ENCODE assay signal across 18 cellular contexts in the genomic region with DNA sequence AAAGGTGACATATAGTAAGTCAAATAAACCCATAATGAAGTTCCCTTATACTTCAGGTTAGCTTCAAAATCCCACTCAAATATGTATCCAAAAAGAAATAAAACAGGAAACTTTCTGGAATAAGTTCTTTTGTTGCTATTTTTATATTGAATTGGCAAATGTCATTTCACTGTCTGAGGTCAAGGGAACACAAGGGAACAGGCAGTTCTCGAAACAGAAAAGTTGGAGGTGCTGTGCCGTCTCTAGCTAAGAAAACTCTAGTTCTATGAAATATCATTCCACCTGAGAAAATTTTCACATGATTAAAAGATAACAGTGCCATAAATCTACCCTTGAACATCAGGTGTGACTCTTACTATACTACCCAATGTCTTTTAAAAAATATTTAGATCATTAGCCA.
DNase-seq lines count a peak whose midpoint lies in the region; ATAC-seq and TF ChIP-seq lines count a peak whose summit lies in the region.
"Had no signal": no experiment of that assay in that cellular context is flagged by ENCODE, and none has a peak within 500 bp of the region (broad histone marks: within the 10 kb centered on the region; RNA-seq: fewer than 3 reads in every experiment).

No MANE protein-coding gene starts in this region.

- H3K4me3 ChIP-seq in left ventricle myocardium inferior (no peak overlapping the region), testis (no peak overlapping the region), thoracic aorta (no peak overlapping the region)
- H3K4me3 ChIP-seq: BLaER1 had no signal

- peak; percentile 30 for ATAC-seq in thoracic aorta (ENCODE audit: insufficient number of reproducible peaks, low FRiP score, low read depth)

- intact Hi-C loops in left ventricle myocardium inferior (cut with micrococcal nuclease), result no loop called here
- intact Hi-C loops in cardiac septum (cut with DNase I), result no loop called here
- intact Hi-C loops in testis (cut with DNase I; ENCODE audit: low total_unique reads), result no loop called here

- H3K36me3 ChIP-seq in left ventricle myocardium inferior, result no peaks in the 10 kb centered on the region
- H3K36me3 ChIP-seq in testis (ENCODE audit: low read depth, missing control alignments), result no peaks in the 10 kb centered on the region
- H3K36me3 ChIP-seq in thoracic aorta, result no peaks in the 10 kb centered on the region
- H3K36me3 ChIP-seq: BE2C, BLaER1 had no signal

- TF ChIP-seq CTCF in left ventricle myocardium inferior (IDR thresholded peaks at IDR 0.05; ENCODE audit: borderline replicate concordance), result no peak
- no peak for TF ChIP-seq CTCF in testis (IDR thresholded peaks at IDR 0.05)
- no peak for TF ChIP-seq CTCF in thoracic aorta (IDR thresholded peaks at IDR 0.05)

- peaks cover 25% of the 10 kb centered on the region for H3K4me1 ChIP-seq in left ventricle myocardium inferior
- peaks cover 13% of the 10 kb centered on the region for H3K4me1 ChIP-seq in testis
- peaks cover 0 to 19% of the 10 kb centered on the region in 2 donors for H3K4me1 ChIP-seq in thoracic aorta (ENCODE audit: control insufficient read depth in 1 of 2, low read depth in 2 of 2)
- H3K4me1 ChIP-seq: BE2C, BLaER1 had no signal

- TF ChIP-seq POLR2A in testis (IDR thresholded peaks at IDR 0.05), result no peak

- H3K9me3 ChIP-seq in left ventricle myocardium inferior (replicated peaks), result no peaks in the 10 kb centered on the region
- H3K9me3 ChIP-seq in testis, result no peaks in the 10 kb centered on the region
- no peaks in the 10 kb centered on the region for H3K9me3 ChIP-seq in thoracic aorta
- H3K9me3 ChIP-seq: BE2C, BLaER1 had no signal

- no peaks in the 10 kb centered on the region for H3K27me3 ChIP-seq in left ventricle myocardium inferior (ENCODE audit: low read depth)
- no peaks in the 10 kb centered on the region for H3K27me3 ChIP-seq in testis
- H3K27me3 ChIP-seq in thoracic aorta (replicated peaks; ENCODE audit: insufficient read depth), result no peaks in the 10 kb centered on the region
- H3K27me3 ChIP-seq: BE2C, BLaER1 had no signal

- 24 to 52% methylated on average over 2 of the region's 2 CpGs for WGBS in testis, 2 donors

- peak overlapping the region; percentile 54 for H3K27ac ChIP-seq in left ventricle myocardium inferior (replicated peaks)
- peak overlapping the region; percentile 55 to 64 for H3K27ac ChIP-seq in testis
- peak overlapping the region in 1 of 2 donors; percentile 29 for H3K27ac ChIP-seq in thoracic aorta
- H3K27ac ChIP-seq: BLaER1 had no signal

- no peak for DNase-seq in left ventricle myocardium inferior
- DNase-seq in cardiac septum (ENCODE audit: low spot score), result no peak
- no peak for DNase-seq in testis
- no peak for DNase-seq in thoracic aorta (ENCODE audit: low spot score)
- no peak for DNase-seq in DMS53 (lab: John Stamatoyannopoulos, UW)
- DNase-seq: 8988T; ACHN; BE2C; C1 segment of cervical spinal cord; CD4-positive, alpha-beta memory T cell; CD4-positive, CD25-positive, alpha-beta regulatory T cell; CD8-positive, alpha-beta memory T cell; COR-L47; DMS 273 treated with DMSO at 0.1 percent for 48 hours; DMS153; DMS79 treated with DMSO at 0.1 percent for 48 hours; GF-D8 had no signal
